In the genomic region with DNA sequence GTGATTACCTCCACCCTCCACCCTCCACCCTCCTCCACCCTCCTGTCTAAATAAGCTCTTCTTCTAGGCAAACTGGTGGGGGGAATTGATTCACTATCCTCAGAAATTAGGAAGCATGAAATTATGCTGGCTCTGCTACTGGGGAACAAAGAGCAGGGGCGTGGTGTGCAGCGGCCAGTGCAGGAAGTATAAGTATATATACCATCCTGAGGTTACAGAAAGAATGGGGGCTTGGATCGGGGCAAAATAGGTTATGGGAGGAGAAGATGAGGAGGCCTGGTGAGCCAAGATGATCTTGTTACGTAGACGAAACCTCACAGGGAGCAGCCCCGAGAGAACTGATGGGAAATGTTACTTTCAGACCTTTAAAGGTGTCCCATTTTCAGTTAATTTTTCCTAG, we compare ENCODE assay signal across 20 cellular contexts. TPM values are rescaled to one million over a fixed set of nuclear protein-coding genes. Genes with fewer than 3 reads are reported as not detected.
DNase-seq lines count a peak whose midpoint lies in the region; ATAC-seq, FAIRE-seq and TF ChIP-seq lines count a peak whose summit lies in the region.
"Had no signal": no experiment of that assay in that cellular context is flagged by ENCODE, and none has a peak within 500 bp of the region (broad histone marks: within the 10 kb centered on the region; RNA-seq: fewer than 3 reads in every experiment).

No MANE protein-coding gene starts in this region.

- H3K4me3 Mint-ChIP-seq in endodermal cell, result no peak overlapping the region
- H3K4me3 Mint-ChIP-seq: activated CD4-positive, alpha-beta memory T cell treated with anti-CD3 and anti-CD28 coated beads, Interleukin-2, amount 10 ng/mL, durations not matched to agents 7 days and 5 days; CD8-positive, alpha-beta memory T cell had no signal

- ATAC-seq in GM19395 (IDR thresholded peaks at IDR 0.05; ENCODE audit: unreplicated experiment), result no peak
- ATAC-seq: heart right ventricle had no signal

- H3K36me3 Mint-ChIP-seq in endodermal cell (ENCODE audit: low read depth), result no peaks in the 10 kb centered on the region
- H3K36me3 Mint-ChIP-seq: CD8-positive, alpha-beta memory T cell had no signal

- peaks cover 7% of the 10 kb centered on the region for H3K4me1 ChIP-seq in endodermal cell (ENCODE audit: control insufficient read depth, insufficient read depth, low read length)
- H3K4me1 ChIP-seq in small intestine (ENCODE audit: control insufficient read depth in 2 of 2, insufficient read depth in 1 of 2, low read depth in 1 of 2, low read length in 1 of 2), result peaks cover 2 to 6% of the 10 kb centered on the region in 2 donors

- no peak overlapping the region for H3K4me3 ChIP-seq in endodermal cell (ENCODE audit: low read length)
- H3K4me3 ChIP-seq in small intestine (ENCODE audit: low read depth in 1 of 2, low read length in 2 of 2), result no peak overlapping the region
- H3K4me3 ChIP-seq: heart right ventricle had no signal

- H3K36me3 ChIP-seq in endodermal cell (ENCODE audit: control insufficient read depth, insufficient read depth, low read length), result no peaks in the 10 kb centered on the region
- H3K36me3 ChIP-seq in small intestine (ENCODE audit: control insufficient read depth in 2 of 2, insufficient read depth in 2 of 2, low read length in 2 of 2), result no peaks in the 10 kb centered on the region
- H3K36me3 ChIP-seq: heart right ventricle, neutrophil had no signal

- no peak for FAIRE-seq in small intestine (lab: Jason Lieb, UNC)
- FAIRE-seq: A204.1 had no signal

- H3K27ac ChIP-seq in endodermal cell (ENCODE audit: low read depth, low read length), result no peak overlapping the region
- H3K27ac ChIP-seq in small intestine (ENCODE audit: low read depth in 1 of 2, low read length in 1 of 2), result no peak overlapping the region
- H3K27ac ChIP-seq: heart right ventricle, neutrophil had no signal

- peaks cover 13% of the 10 kb centered on the region for H3K9me3 Mint-ChIP-seq in endodermal cell
- H3K9me3 Mint-ChIP-seq: activated CD4-positive, alpha-beta memory T cell treated with anti-CD3 and anti-CD28 coated beads, Interleukin-2, amount 10 ng/mL, durations not matched to agents 7 days and 5 days; CD8-positive, alpha-beta memory T cell had no signal

- no peak overlapping the region for H3K9ac ChIP-seq in endodermal cell (ENCODE audit: extremely low read depth, low read length, poor library complexity, severe bottlenecking)

- H3K4me1 Mint-ChIP-seq in endodermal cell, result peaks cover 6% of the 10 kb centered on the region

- H3K27me3 Mint-ChIP-seq in endodermal cell (ENCODE audit: insufficient read depth), result no peaks in the 10 kb centered on the region
- H3K27me3 Mint-ChIP-seq: activated CD4-positive, alpha-beta memory T cell treated with anti-CD3 and anti-CD28 coated beads, Interleukin-2, amount 10 ng/mL, durations not matched to agents 7 days and 5 days; CD8-positive, alpha-beta memory T cell had no signal

- no peak for TF ChIP-seq CTCF in endodermal cell (conservative IDR thresholded peaks at IDR 0.05)

- DNase-seq in NCI-H748 (lab: John Stamatoyannopoulos, UW; ENCODE audit: unreplicated experiment) (peak; percentile 37), NCI-H748 treated with DMSO at 0.1 percent for 48 hours (lab: John Stamatoyannopoulos, UW) (no peak), NCI-H69 (lab: John Stamatoyannopoulos, UW) (peak; percentile 91), endodermal cell (peak; percentile 20), small intestine (peak; percentile 45), KG1 (lab: John Stamatoyannopoulos, UW) (no peak), nucleus accumbens (lab: John Stamatoyannopoulos, UW) (no peak)
- DNase-seq: activated naive CD4-positive, alpha-beta T cell treated with Interleukin-2 at 50 U/mL for 16 hours; caudate nucleus; CD8-positive, alpha-beta memory T cell; GDM1; heart right ventricle; NCI-H1105; NCI-H526; SHP77 treated with DMSO at 0.1 percent for 48 hours; substantia nigra had no signal

- H3K27me3 ChIP-seq in endodermal cell (ENCODE audit: control insufficient read depth, insufficient read depth, low read length, poor library complexity, severe bottlenecking), result no peaks in the 10 kb centered on the region
- no peaks in the 10 kb centered on the region for H3K27me3 ChIP-seq in small intestine (ENCODE audit: control insufficient read depth in 2 of 2, insufficient read depth in 2 of 2, low read length in 2 of 2)
- H3K27me3 ChIP-seq: heart right ventricle had no signal

- peak overlapping the region; percentile 68 for H3K27ac Mint-ChIP-seq in endodermal cell
- H3K27ac Mint-ChIP-seq: activated CD4-positive, alpha-beta memory T cell treated with anti-CD3 and anti-CD28 coated beads, Interleukin-2, amount 10 ng/mL, durations not matched to agents 7 days and 5 days had no signal

- H3K9me3 ChIP-seq in endodermal cell (ENCODE audit: control insufficient read depth, low read length) (peaks cover 5% of the 10 kb centered on the region), small intestine (ENCODE audit: control insufficient read depth, low read depth) (no peaks in the 10 kb centered on the region)
- H3K9me3 ChIP-seq: heart right ventricle, neutrophil had no signal

- WGBS in endodermal cell (ENCODE audit: insufficient coverage in 1 of 2, insufficient read length in 1 of 2), 2 experiments, result 86 to 97% methylated on average over 6 of the region's 6 CpGs
- WGBS in small intestine, 3 donors, result 43 to 67% (median 59%) methylated on average over 6 of the region's 6 CpGs

RNA-seq across cellular contexts. Expression of gene SYPL1, which starts 49.1 kb away (rescaled TPM):
- total RNA-seq in endodermal cell, result 10 to 100 TPM; 74.8 to 76.7 TPM
- polyA plus RNA-seq in endodermal cell (2013, experiment 1 of 2), result 58.1 TPM
- polyA plus RNA-seq in endodermal cell (2013, experiment 2 of 2), result 55.4 TPM
- polyA plus RNA-seq in small intestine, result 10 to 100 TPM; 21.0 to 94.2 (median 35.9) TPM

Comparison
In these comparisons a context has a peak if more than half of its experiments do, and no peak if none do; other contexts are left out.
1. DNase-seq: peak in NCI-H748 (single experiment), NCI-H69 (single experiment), endodermal cell (single experiment) and small intestine (single experiment); none in NCI-H748 treated with DMSO at 0.1 percent for 48 hours (single experiment), KG1 (single experiment) and nucleus accumbens (0 of 56).